Comparison of ENCODE assay signal across 17 cellular contexts in genomic region chr2:220001693-220002260, GRCh38.
DNase-seq lines count a peak whose midpoint lies in the region; ATAC-seq and TF ChIP-seq lines count a peak whose summit lies in the region.
"Had no signal": no experiment of that assay in that cellular context is flagged by ENCODE, and none has a peak within 500 bp of the region (broad histone marks: within the 10 kb centered on the region; RNA-seq: fewer than 3 reads in every experiment).

No MANE protein-coding gene starts in this region.

- H3K36me3 ChIP-seq in GM23338 (ENCODE audit: insufficient read depth), result no peaks in the 10 kb centered on the region
- H3K36me3 ChIP-seq in CD8-positive, alpha-beta memory T cell (ENCODE audit: insufficient read depth, low read length), result no peaks in the 10 kb centered on the region
- H3K36me3 ChIP-seq in spleen, result no peaks in the 10 kb centered on the region
- H3K36me3 ChIP-seq: tibial nerve had no signal

- H3K27ac Mint-ChIP-seq in GM23338, result no peak overlapping the region
- H3K27ac Mint-ChIP-seq in CD8-positive, alpha-beta memory T cell, result no peak overlapping the region
- H3K27ac Mint-ChIP-seq: naive B cell had no signal

- intact Hi-C loops in spleen (cut with DNase I; ENCODE audit: low total_unique reads), result no loop called here

- H3K27me3 Mint-ChIP-seq in GM23338 (ENCODE audit: insufficient read depth, low read depth, poor library complexity), result no peaks in the 10 kb centered on the region
- peaks cover 0 to 2% of the 10 kb centered on the region in 2 donors for H3K27me3 Mint-ChIP-seq in CD8-positive, alpha-beta memory T cell

- no peak overlapping the region for H3K27ac ChIP-seq in GM23338 (ENCODE audit: low read depth)
- no peak overlapping the region for H3K27ac ChIP-seq in CD8-positive, alpha-beta memory T cell (ENCODE audit: low read depth, low read length)
- H3K27ac ChIP-seq in substantia nigra (ENCODE audit: low read depth, low read length, poor library complexity, severe bottlenecking), result no peak overlapping the region
- no peak overlapping the region for H3K27ac ChIP-seq in spleen
- H3K27ac ChIP-seq: tibial nerve had no signal

- TF ChIP-seq CTCF in GM23338 (conservative IDR thresholded peaks at IDR 0.05; ENCODE audit: low read depth in 2 of 2), result no peak
- no peak for TF ChIP-seq CTCF in spleen (IDR thresholded peaks at IDR 0.05 in 8 of 11, conservative IDR thresholded peaks at IDR 0.05 in 3 of 11)

- DNase-seq in 8988T, result peak; percentile 23
- DNase-seq in GM23338 (ENCODE audit: low spot score), result no peak
- DNase-seq in SW480 (ENCODE audit: low spot score), result peak; percentile 18
- peak; percentile 21 for DNase-seq in kidney glomerular epithelial cell (lab: John Stamatoyannopoulos, UW)
- no peak for DNase-seq in stimulated activated naive CD8-positive, alpha-beta T cell treated with anti-CD3 and anti-CD28 coated beads, Interleukin-15, Interleukin-2, amounts not matched to agents 100 U/mL and 50 U/mL, for 24 hours
- DNase-seq in CD8-positive, alpha-beta memory T cell, result no peak
- no peak for DNase-seq in substantia nigra (lab: John Stamatoyannopoulos, UW)
- no peak for DNase-seq in spleen
- DNase-seq: activated CD4-positive, alpha-beta T cell treated with anti-CD3 and anti-CD28 coated beads for 4 hours; DMS 273 treated with DMSO at 0.1 percent for 48 hours; H7; naive B cell; NCI-H187 treated with DMSO at 0.1 percent for 48 hours; NCI-H748 treated with DMSO at 0.1 percent for 48 hours had no signal

- H3K79me2 ChIP-seq in GM23338 (replicated peaks; ENCODE audit: insufficient read depth), result no peaks in the 10 kb centered on the region
- H3K79me2 ChIP-seq: hepatocyte had no signal

- peaks cover 8% of the 10 kb centered on the region; the same call in 2 of the 3 replicates for H3K4me1 Mint-ChIP-seq in GM23338
- H3K4me1 Mint-ChIP-seq in CD8-positive, alpha-beta memory T cell, result no peaks in the 10 kb centered on the region
- H3K4me1 Mint-ChIP-seq: naive B cell had no signal

- CTCF ChIA-PET in CD8-positive, alpha-beta memory T cell (lab: Charles Lee), result no interaction called here

- H3K4me3 ChIP-seq in GM23338 (no peak overlapping the region), spleen (no peak overlapping the region)
- no peak overlapping the region for H3K4me3 ChIP-seq in CD8-positive, alpha-beta memory T cell (ENCODE audit: low read length)
- H3K4me3 ChIP-seq: hepatocyte, tibial nerve had no signal

- H3K9me2 ChIP-seq in GM23338 (ENCODE audit: insufficient read depth), result 0 out of 2 replicates have a peak, but pooled peaks cover 4% of the 10 kb centered on the region

- H3K27me3 ChIP-seq in GM23338 (ENCODE audit: insufficient read depth) (no peaks in the 10 kb centered on the region), spleen (replicated peaks in 1 of 7) (no peaks in the 10 kb centered on the region)
- H3K27me3 ChIP-seq in CD8-positive, alpha-beta memory T cell (ENCODE audit: insufficient read depth, low read length, poor library complexity, severe bottlenecking), result no peaks in the 10 kb centered on the region
- H3K27me3 ChIP-seq: hepatocyte, tibial nerve had no signal

- H3K4me3 Mint-ChIP-seq in GM23338, result no peak overlapping the region
- H3K4me3 Mint-ChIP-seq in CD8-positive, alpha-beta memory T cell, result no peak overlapping the region
- H3K4me3 Mint-ChIP-seq: naive B cell had no signal

- no peak for ATAC-seq in GM23338
- no peak for ATAC-seq in stimulated activated naive CD8-positive, alpha-beta T cell treated with anti-CD3 and anti-CD28 coated beads, Interleukin-15, Interleukin-2, amounts not matched to agents 100 U/mL and 50 U/mL, for 24 hours
- ATAC-seq: left lobe of liver had no signal

- POLR2A ChIA-PET in CD8-positive, alpha-beta memory T cell (lab: Charles Lee), result no interaction called here

- H4K20me1 ChIP-seq in GM23338 (replicated peaks; ENCODE audit: insufficient read depth), result no peaks in the 10 kb centered on the region

- no peaks in the 10 kb centered on the region for H3K36me3 Mint-ChIP-seq in GM23338 (ENCODE audit: low read depth)
- H3K36me3 Mint-ChIP-seq in CD8-positive, alpha-beta memory T cell, result no peaks in the 10 kb centered on the region
- H3K36me3 Mint-ChIP-seq: naive B cell had no signal

- no peak for TF ChIP-seq POLR2A in spleen (IDR thresholded peaks at IDR 0.05)

- H3K4me1 ChIP-seq in GM23338 (ENCODE audit: insufficient read depth) (peaks cover 3% of the 10 kb centered on the region; the same call in 1 of the 2 replicates), spleen (no peaks in the 10 kb centered on the region)
- no peaks in the 10 kb centered on the region for H3K4me1 ChIP-seq in CD8-positive, alpha-beta memory T cell (ENCODE audit: insufficient read depth, low read length)
- H3K4me1 ChIP-seq: tibial nerve had no signal

- H3K9me3 Mint-ChIP-seq in GM23338, result no peaks in the 10 kb centered on the region; the same call in 2 of the 3 replicates
- H3K9me3 Mint-ChIP-seq in CD8-positive, alpha-beta memory T cell, result peaks cover 0 to 5% (median 0%) of the 10 kb centered on the region in 5 donors

- H3K4me2 ChIP-seq in GM23338, result no peak overlapping the region
- H3K4me2 ChIP-seq: hepatocyte had no signal

- H3K9me3 ChIP-seq in CD8-positive, alpha-beta memory T cell (ENCODE audit: low read length), result no peaks in the 10 kb centered on the region
- no peaks in the 10 kb centered on the region for H3K9me3 ChIP-seq in spleen
- H3K9me3 ChIP-seq: tibial nerve had no signal

- H3F3A ChIP-seq in GM23338 (replicated peaks; ENCODE audit: low read depth), result 0 out of 2 replicates have a peak, but pooled peaks cover 3% of the 10 kb centered on the region

- 62 to 81% (median 68%) methylated on average over 4 of the region's 4 CpGs for WGBS in spleen, 5 donors

- H2AFZ ChIP-seq in GM23338, result peak overlapping the region; percentile 47
- H2AFZ ChIP-seq: hepatocyte had no signal

TF ChIP-seq in GM23338, 12 proteins besides CTCF, POLR2A, EP300 and RAD21 (continues in another document):
- no peak for TF ChIP-seq EZH2phosphoT487 (IDR thresholded peaks at IDR 0.05; ENCODE audit: unreplicated experiment)
- no peak for TF ChIP-seq REST (IDR thresholded peaks at IDR 0.05; ENCODE audit: unreplicated experiment)
- TF ChIP-seq, protein P1, sequence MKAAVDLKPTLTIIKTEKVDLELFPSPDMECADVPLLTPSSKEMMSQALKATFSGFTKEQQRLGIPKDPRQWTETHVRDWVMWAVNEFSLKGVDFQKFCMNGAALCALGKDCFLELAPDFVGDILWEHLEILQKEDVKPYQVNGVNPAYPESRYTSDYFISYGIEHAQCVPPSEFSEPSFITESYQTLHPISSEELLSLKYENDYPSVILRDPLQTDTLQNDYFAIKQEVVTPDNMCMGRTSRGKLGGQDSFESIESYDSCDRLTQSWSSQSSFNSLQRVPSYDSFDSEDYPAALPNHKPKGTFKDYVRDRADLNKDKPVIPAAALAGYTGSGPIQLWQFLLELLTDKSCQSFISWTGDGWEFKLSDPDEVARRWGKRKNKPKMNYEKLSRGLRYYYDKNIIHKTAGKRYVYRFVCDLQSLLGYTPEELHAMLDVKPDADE (IDR thresholded peaks at IDR 0.05), result no peak
- no peak for TF ChIP-seq ZNF114 (CRISPR knock-in tag; IDR thresholded peaks at IDR 0.05)
- TF ChIP-seq NANOG (IDR thresholded peaks at IDR 0.05; ENCODE audit: borderline replicate concordance), result no peak

Comparison
In these comparisons a context has a peak if more than half of its experiments do, and no peak if none do; other contexts are left out.
1. DNase-seq: peak in 8988T (single experiment), SW480 (single experiment) and kidney glomerular epithelial cell (single experiment); none in GM23338 (single experiment), stimulated activated naive CD8-positive, alpha-beta T cell treated with anti-CD3 and anti-CD28 coated beads, Interleukin-15, Interleukin-2, amounts not matched to agents 100 U/mL and 50 U/mL, for 24 hours (single experiment), CD8-positive, alpha-beta memory T cell (0 of 5), substantia nigra (0 of 49) and spleen (single experiment).